17 cellular contexts compared by ENCODE assay signal in genomic region chr1:30196457-30196856, GRCh38.
"Had no signal": no experiment of that assay in that cellular context is flagged by ENCODE, and none has a peak within 500 bp of the region (broad histone marks: within the 10 kb centered on the region; RNA-seq: fewer than 3 reads in every experiment).

No MANE protein-coding gene starts in this region.

- H3K36me3 Mint-ChIP-seq: naive thymus-derived CD4-positive, alpha-beta T cell; stimulated activated naive B cell treated with anti-CD40 and anti-IgM and Interleukin-4, amounts not matched to agents 10 μg/mL and 1 μg/mL and 100 μg/mL, for 72 hours had no signal

- H3K27ac Mint-ChIP-seq: naive thymus-derived CD4-positive, alpha-beta T cell; stimulated activated naive B cell treated with anti-CD40 and anti-IgM and Interleukin-4, amounts not matched to agents 10 μg/mL and 1 μg/mL and 100 μg/mL, for 72 hours had no signal

- H3K4me1 Mint-ChIP-seq: stimulated activated naive B cell treated with anti-CD40 and anti-IgM and Interleukin-4, amounts not matched to agents 10 μg/mL and 1 μg/mL and 100 μg/mL, for 72 hours had no signal

- DNase-seq: colonic mucosa; dermis blood vessel endothelial cell; effector CD4-positive, alpha-beta T cell; gastrocnemius medialis; heart right ventricle; hypothalamus; left colon; left ventricle myocardium superior; mammary epithelial cell; naive thymus-derived CD4-positive, alpha-beta T cell; ovary; sigmoid colon; stimulated activated CD4-positive, alpha-beta T cell treated with anti-CD3 and anti-CD28 coated beads, Interleukin-2, amount 100 ng/mL, for 24 hours; stimulated activated CD4-positive, alpha-beta T cell treated with anti-CD3 and anti-CD28 coated beads, Interleukin-4, amount 100 ng/mL, for 4 hours; stimulated activated naive B cell treated with anti-CD40 and anti-IgM and Interleukin-4, amounts not matched to agents 10 μg/mL and 1 μg/mL and 100 μg/mL, for 72 hours; stimulated activated naive CD8-positive, alpha-beta T cell treated with anti-CD3 and anti-CD28 coated beads, Interleukin-15, amount 100 ng/mL, for 72 hours; testis had no signal

- H3K4me3 Mint-ChIP-seq: naive thymus-derived CD4-positive, alpha-beta T cell; stimulated activated naive B cell treated with anti-CD40 and anti-IgM and Interleukin-4, amounts not matched to agents 10 μg/mL and 1 μg/mL and 100 μg/mL, for 72 hours; stimulated activated naive CD8-positive, alpha-beta T cell treated with anti-CD3 and anti-CD28 coated beads, Interleukin-15, amount 100 ng/mL, for 72 hours had no signal

- H3K9me3 Mint-ChIP-seq: stimulated activated naive B cell treated with anti-CD40 and anti-IgM and Interleukin-4, amounts not matched to agents 10 μg/mL and 1 μg/mL and 100 μg/mL, for 72 hours; stimulated activated naive CD8-positive, alpha-beta T cell treated with anti-CD3 and anti-CD28 coated beads, Interleukin-15, amount 100 ng/mL, for 72 hours had no signal

- ATAC-seq: gastrocnemius medialis; heart right ventricle; left colon; left ventricle myocardium superior; naive thymus-derived CD4-positive, alpha-beta T cell; stimulated activated naive B cell treated with anti-CD40 and anti-IgM and Interleukin-4, amounts not matched to agents 10 μg/mL and 1 μg/mL and 100 μg/mL, for 72 hours; stimulated activated naive CD8-positive, alpha-beta T cell treated with anti-CD3 and anti-CD28 coated beads, Interleukin-15, amount 100 ng/mL, for 72 hours had no signal
